In the genomic region with DNA sequence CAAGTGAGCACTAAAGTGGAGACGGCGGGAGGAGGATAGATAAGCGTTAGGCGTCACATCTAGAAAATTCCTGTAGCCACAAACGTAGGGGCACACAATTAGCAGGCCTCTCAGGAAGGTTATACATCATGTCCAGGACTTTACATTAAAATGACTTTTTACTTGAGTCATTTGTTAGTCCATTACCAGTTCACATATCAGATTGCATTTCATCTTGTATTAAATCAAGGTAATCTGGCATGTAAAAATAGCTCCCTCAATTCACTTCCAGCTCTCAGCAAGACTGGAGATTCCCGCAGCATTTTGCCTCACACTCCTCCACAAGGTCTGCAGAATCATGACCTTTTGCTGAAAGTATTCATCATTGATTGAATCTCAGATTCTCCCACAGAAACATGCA, we compare ENCODE assay signal across 3 cellular contexts.
TF ChIP-seq lines count a peak whose summit lies in the region.

No MANE protein-coding gene starts in this region.

TF ChIP-seq in H1, 55 proteins besides CTCF, POLR2A, EP300 and RAD21:
- TF ChIP-seq RFX5 (IDR thresholded peaks at IDR 0.05; ENCODE audit: borderline replicate concordance, low read depth, low read length), result no peak
- TF ChIP-seq, protein P1, sequence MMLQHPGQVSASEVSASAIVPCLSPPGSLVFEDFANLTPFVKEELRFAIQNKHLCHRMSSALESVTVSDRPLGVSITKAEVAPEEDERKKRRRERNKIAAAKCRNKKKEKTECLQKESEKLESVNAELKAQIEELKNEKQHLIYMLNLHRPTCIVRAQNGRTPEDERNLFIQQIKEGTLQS (IDR thresholded peaks at IDR 0.05; ENCODE audit: insufficient read depth, low read depth, low read length), result no peak
- no peak for TF ChIP-seq ZNF274 (IDR thresholded peaks at IDR 0.05; ENCODE audit: borderline replicate concordance, extremely low read depth, low read length)
- TF ChIP-seq CBX8 (IDR thresholded peaks at IDR 0.05; ENCODE audit: borderline replicate concordance, low read depth, low read length), result no peak
- TF ChIP-seq, protein P2, sequence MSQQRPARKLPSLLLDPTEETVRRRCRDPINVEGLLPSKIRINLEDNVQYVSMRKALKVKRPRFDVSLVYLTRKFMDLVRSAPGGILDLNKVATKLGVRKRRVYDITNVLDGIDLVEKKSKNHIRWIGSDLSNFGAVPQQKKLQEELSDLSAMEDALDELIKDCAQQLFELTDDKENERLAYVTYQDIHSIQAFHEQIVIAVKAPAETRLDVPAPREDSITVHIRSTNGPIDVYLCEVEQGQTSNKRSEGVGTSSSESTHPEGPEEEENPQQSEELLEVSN (IDR thresholded peaks at IDR 0.05), result no peak
- no peak for TF ChIP-seq EGR1 (IDR thresholded peaks at IDR 0.05; ENCODE audit: borderline replicate concordance, low read depth, low read length)
- TF ChIP-seq, protein P3, sequence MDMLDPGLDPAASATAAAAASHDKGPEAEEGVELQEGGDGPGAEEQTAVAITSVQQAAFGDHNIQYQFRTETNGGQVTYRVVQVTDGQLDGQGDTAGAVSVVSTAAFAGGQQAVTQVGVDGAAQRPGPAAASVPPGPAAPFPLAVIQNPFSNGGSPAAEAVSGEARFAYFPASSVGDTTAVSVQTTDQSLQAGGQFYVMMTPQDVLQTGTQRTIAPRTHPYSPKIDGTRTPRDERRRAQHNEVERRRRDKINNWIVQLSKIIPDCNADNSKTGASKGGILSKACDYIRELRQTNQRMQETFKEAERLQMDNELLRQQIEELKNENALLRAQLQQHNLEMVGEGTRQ (IDR thresholded peaks at IDR 0.05; ENCODE audit: low read length), result no peak
- TF ChIP-seq CBX5 (IDR thresholded peaks at IDR 0.05; ENCODE audit: low read depth, low read length), result no peak
- no peak for TF ChIP-seq RNF2 (IDR thresholded peaks at IDR 0.05; ENCODE audit: borderline replicate concordance, low read depth, low read length, missing control alignments, poor library complexity, severe bottlenecking)
- TF ChIP-seq KDM5A (IDR thresholded peaks at IDR 0.05; ENCODE audit: low read length), result no peak
- TF ChIP-seq SIX5 (IDR thresholded peaks at IDR 0.05; ENCODE audit: low read depth, low read length), result no peak
- TF ChIP-seq RXRA (IDR thresholded peaks at IDR 0.05; ENCODE audit: insufficient read depth, low read depth, low read length), result no peak
- no peak for TF ChIP-seq NRF1 (IDR thresholded peaks at IDR 0.05; ENCODE audit: low read depth, low read length)

TF ChIP-seq in HepG2, 621 proteins besides CTCF, POLR2A, EP300 and RAD21 (continued from another document):
- TF ChIP-seq ETV5 (CRISPR knock-in tag; IDR thresholded peaks at IDR 0.05; ENCODE audit: borderline replicate concordance), result no peak
- TF ChIP-seq TERF1 (CRISPR knock-in tag; IDR thresholded peaks at IDR 0.05), result no peak
- no peak for TF ChIP-seq MAFK (conservative IDR thresholded peaks at IDR 0.05 in 1 of 2, IDR thresholded peaks at IDR 0.05 in 1 of 2; ENCODE audit: low read length in 2 of 2)
- TF ChIP-seq SNAPC5 (CRISPR knock-in tag; IDR thresholded peaks at IDR 0.05; ENCODE audit: borderline replicate concordance), result no peak
- TF ChIP-seq ZNF10 (CRISPR knock-in tag; IDR thresholded peaks at IDR 0.05; ENCODE audit: borderline replicate concordance, low read depth), result no peak
- TF ChIP-seq RARG (CRISPR knock-in tag; IDR thresholded peaks at IDR 0.05; ENCODE audit: low read depth), result no peak
- no peak for TF ChIP-seq ZNF781 (CRISPR knock-in tag; IDR thresholded peaks at IDR 0.05; ENCODE audit: borderline replicate concordance, not compliant biosample characterization)
- TF ChIP-seq ZBTB4 (CRISPR knock-in tag; IDR thresholded peaks at IDR 0.05; ENCODE audit: borderline replicate concordance), result no peak
TF ChIP-seq in HepG2: peak in this region for 0.

TF ChIP-seq in WTC11, 78 proteins besides CTCF, POLR2A, EP300 and RAD21 (continued from another document):
- TF ChIP-seq GRHL2 (CRISPR knock-in tag; IDR thresholded peaks at IDR 0.05; ENCODE audit: insufficient replicate concordance, severe bottlenecking) (no peak), ZBTB43 (CRISPR knock-in tag; IDR thresholded peaks at IDR 0.05) (no peak), ZNF416 (CRISPR knock-in tag; IDR thresholded peaks at IDR 0.05) (no peak), FOXJ3 (CRISPR knock-in tag; IDR thresholded peaks at IDR 0.05; ENCODE audit: borderline replicate concordance) (no peak), ZBTB21 (CRISPR knock-in tag; IDR thresholded peaks at IDR 0.05; ENCODE audit: borderline replicate concordance) (no peak), FOXK1 (CRISPR knock-in tag; IDR thresholded peaks at IDR 0.05) (no peak), ATF1 (CRISPR knock-in tag; IDR thresholded peaks at IDR 0.05) (no peak), E2F5 (CRISPR knock-in tag; IDR thresholded peaks at IDR 0.05) (no peak), ATF2 (CRISPR knock-in tag; IDR thresholded peaks at IDR 0.05; ENCODE audit: borderline replicate concordance, low read depth) (no peak), JAZF1 (CRISPR knock-in tag; IDR thresholded peaks at IDR 0.05) (no peak), ELF4 (CRISPR knock-in tag; IDR thresholded peaks at IDR 0.05; ENCODE audit: low read depth) (no peak), ZNF219 (CRISPR knock-in tag; IDR thresholded peaks at IDR 0.05; ENCODE audit: borderline replicate concordance) (no peak), ZNF263 (CRISPR knock-in tag; IDR thresholded peaks at IDR 0.05; ENCODE audit: low read depth) (no peak), IRF2 (CRISPR knock-in tag; IDR thresholded peaks at IDR 0.05; ENCODE audit: borderline replicate concordance, low read depth) (no peak), FOXP1 (CRISPR knock-in tag; IDR thresholded peaks at IDR 0.05; ENCODE audit: borderline replicate concordance) (no peak), ZNF532 (CRISPR knock-in tag; IDR thresholded peaks at IDR 0.05; ENCODE audit: borderline replicate concordance) (no peak), NFATC4 (CRISPR knock-in tag; IDR thresholded peaks at IDR 0.05) (no peak)
